10 cellular contexts compared by ENCODE assay signal in the genomic region with DNA sequence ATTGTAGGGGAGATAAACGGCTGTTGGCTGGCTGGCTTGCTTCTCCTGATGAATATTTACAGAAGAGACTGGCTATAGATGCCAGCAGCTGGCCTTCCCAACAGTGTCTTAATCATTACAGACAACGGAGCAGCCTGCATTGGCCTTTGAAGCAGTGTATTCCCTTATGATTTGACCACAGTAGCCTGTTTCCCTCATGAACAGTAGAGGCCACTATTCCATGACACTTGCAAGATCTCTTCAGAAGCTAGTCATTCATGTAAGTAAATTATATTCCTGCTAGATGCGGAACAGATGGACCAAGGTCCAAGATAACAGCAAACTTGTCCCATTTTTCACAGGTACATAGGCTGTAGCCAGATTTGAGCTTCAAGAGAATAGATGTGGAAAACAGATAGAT. TPM values are rescaled to one million over a fixed set of nuclear protein-coding genes. Genes with fewer than 3 reads are reported as not detected.
DNase-seq lines count a peak whose midpoint lies in the region; ATAC-seq and TF ChIP-seq lines count a peak whose summit lies in the region.
"Had no signal": no experiment of that assay in that cellular context is flagged by ENCODE, and none has a peak within 500 bp of the region (broad histone marks: within the 10 kb centered on the region; RNA-seq: fewer than 3 reads in every experiment).

No MANE protein-coding gene starts in this region.

- TF ChIP-seq EP300 in transverse colon (IDR thresholded peaks at IDR 0.05; ENCODE audit: low read depth), result no peak

- H3K9me3 Mint-ChIP-seq in stimulated activated effector memory CD8-positive, alpha-beta T cell treated with anti-CD3 and anti-CD28 coated beads, Interleukin-12 subunit alpha, Interleukin-12 subunit beta, amount 100 ng/mL, for 72 hours, result no peaks in the 10 kb centered on the region

- H3K27ac ChIP-seq in transverse colon, result no peak overlapping the region

- no peak overlapping the region for H3K4me3 ChIP-seq in fibroblast of mammary gland (ENCODE audit: control insufficient read depth, low read depth, low read length)
- H3K4me3 ChIP-seq in transverse colon, result no peak overlapping the region

- no peaks in the 10 kb centered on the region for H3K27me3 ChIP-seq in transverse colon

- H3K4me1 ChIP-seq in transverse colon, result peaks cover 0 to 7% (median 0%) of the 10 kb centered on the region in 4 donors

- H3K27ac Mint-ChIP-seq in stimulated activated effector memory CD8-positive, alpha-beta T cell treated with anti-CD3 and anti-CD28 coated beads, Interleukin-12 subunit alpha, Interleukin-12 subunit beta, amount 100 ng/mL, for 72 hours, result no peak overlapping the region
- H3K27ac Mint-ChIP-seq: CD4-positive, CD25-positive, alpha-beta regulatory T cell had no signal

- intact Hi-C loops in transverse colon (cut with DNase I; ENCODE audit: low total_unique reads), result no loop called here

- H3K4me1 Mint-ChIP-seq in stimulated activated effector memory CD8-positive, alpha-beta T cell treated with anti-CD3 and anti-CD28 coated beads, Interleukin-12 subunit alpha, Interleukin-12 subunit beta, amount 100 ng/mL, for 72 hours, result no peaks in the 10 kb centered on the region
- H3K4me1 Mint-ChIP-seq: CD4-positive, CD25-positive, alpha-beta regulatory T cell had no signal

- no peak overlapping the region for H3K4me3 Mint-ChIP-seq in stimulated activated effector memory CD8-positive, alpha-beta T cell treated with anti-CD3 and anti-CD28 coated beads, Interleukin-12 subunit alpha, Interleukin-12 subunit beta, amount 100 ng/mL, for 72 hours
- H3K4me3 Mint-ChIP-seq: CD4-positive, CD25-positive, alpha-beta regulatory T cell had no signal

- in situ Hi-C loops in transverse colon (cut with MboI; ENCODE audit: low pct_ligation_motif_present in 1 of 4, low pct_unique_long_range_greater_than_20kb in 1 of 4, low sequenced_read_pairs in 3 of 4), result loop anchor here in 1 of 4 donors (25.0 kb wide), 1 partner anchor 706 kb away; no protein-coding TSS in a partner anchor

- 29 to 30% methylated on average over 2 to 3 of the region's 3 CpGs for WGBS in transverse colon (ENCODE audit: low coverage in 1 of 2), 2 donors

- H3K9me3 ChIP-seq in transverse colon, result no peaks in the 10 kb centered on the region

- TF ChIP-seq CTCF in fibroblast of mammary gland (conservative IDR thresholded peaks at IDR 0.05; ENCODE audit: control insufficient read depth, insufficient read depth, low read depth, low read length), result peak; percentile 60
- TF ChIP-seq CTCF in transverse colon (IDR thresholded peaks at IDR 0.05), result peak in 1 of 5 experiments; percentile 24

- no peaks in the 10 kb centered on the region for H3K36me3 ChIP-seq in transverse colon

- H3K36me3 Mint-ChIP-seq in stimulated activated effector memory CD8-positive, alpha-beta T cell treated with anti-CD3 and anti-CD28 coated beads, Interleukin-12 subunit alpha, Interleukin-12 subunit beta, amount 100 ng/mL, for 72 hours, result no peaks in the 10 kb centered on the region
- H3K36me3 Mint-ChIP-seq: CD4-positive, CD25-positive, alpha-beta regulatory T cell had no signal

- peak; percentile 34 for ATAC-seq in stimulated activated effector memory CD8-positive, alpha-beta T cell treated with anti-CD3 and anti-CD28 coated beads, Interleukin-12 subunit alpha, Interleukin-12 subunit beta, amount 100 ng/mL, for 72 hours
- no peak for ATAC-seq in HG03280 (IDR thresholded peaks at IDR 0.05; ENCODE audit: unreplicated experiment)

- TF ChIP-seq POLR2A in transverse colon (IDR thresholded peaks at IDR 0.05), result no peak

- DNase-seq in NOMO-1 treated with DMSO at 0.1 percent for 48 hours (lab: John Stamatoyannopoulos, UW; ENCODE audit: unreplicated experiment), result peak; percentile 1
- no peak for DNase-seq in NOMO-1 treated with dmso at 0.1 percent for 144 hours (lab: John Stamatoyannopoulos, UW; ENCODE audit: unreplicated experiment)
- DNase-seq in OCI-M1 (lab: John Stamatoyannopoulos, UW), result peak; percentile 33
- peak; percentile 66 for DNase-seq in fibroblast of mammary gland (ENCODE audit: low read depth)
- no peak for DNase-seq in stimulated activated effector memory CD8-positive, alpha-beta T cell treated with anti-CD3 and anti-CD28 coated beads, Interleukin-12 subunit alpha, Interleukin-12 subunit beta, amount 100 ng/mL, for 72 hours (ENCODE audit: low spot score in 2 of 2)
- DNase-seq in transverse colon, result no peak
- no peak for DNase-seq in ureter (ENCODE audit: low spot score)

RNA-seq across cellular contexts. Expression of gene TMCO5A, which starts 47.3 kb away (rescaled TPM):
- under 1 TPM in 1 of 4 donors, not detected in 3; 0.14 TPM for total RNA-seq in transverse colon
- not detected for total RNA-seq in ureter
- total RNA-seq: CD4-positive, CD25-positive, alpha-beta regulatory T cell; temporal lobe had no signal

Comparison
In these comparisons a context has a peak if more than half of its experiments do, and no peak if none do; other contexts are left out.
1. DNase-seq: peak in NOMO-1 treated with DMSO at 0.1 percent for 48 hours (single experiment), OCI-M1 (single experiment) and fibroblast of mammary gland (single experiment); none in NOMO-1 treated with dmso at 0.1 percent for 144 hours (single experiment), stimulated activated effector memory CD8-positive, alpha-beta T cell treated with anti-CD3 and anti-CD28 coated beads, Interleukin-12 subunit alpha, Interleukin-12 subunit beta, amount 100 ng/mL, for 72 hours (0 of 2), transverse colon (single experiment) and ureter (single experiment).